Comparison of ENCODE assay signal across 7 cellular contexts in the genomic region with DNA sequence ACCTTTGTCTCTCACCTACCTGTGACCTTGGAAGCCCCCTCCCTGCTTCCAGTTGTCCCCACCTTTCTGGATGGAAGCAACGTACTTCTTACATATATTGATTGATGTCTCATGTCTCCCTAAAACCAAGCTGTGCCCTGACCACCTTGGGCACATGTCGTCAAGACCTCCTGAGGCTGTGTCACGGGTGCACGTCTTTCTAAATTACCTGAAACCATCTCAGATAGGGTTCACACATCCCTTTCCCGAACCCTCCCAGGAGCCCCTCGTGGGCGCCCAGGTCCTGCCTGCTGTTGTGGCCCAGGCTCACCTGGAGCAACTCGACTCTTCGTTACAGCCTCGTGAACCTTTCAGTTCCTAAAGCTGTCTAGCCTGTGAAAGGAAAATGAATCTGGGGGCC. TPM values are rescaled to one million over a fixed set of nuclear protein-coding genes. Genes with fewer than 3 reads are reported as not detected.
A peak's percentile ranks its signal among the peaks of the same experiment; 100 is the strongest.
DNase-seq lines count a peak whose midpoint lies in the region; TF ChIP-seq lines count a peak whose summit lies in the region.
"Not testable (repeated sequence)": the region's sequence is repeated elsewhere in the genome, so short reads cannot be mapped to it uniquely, and the experiment has no call there.

No MANE protein-coding gene starts in this region.

- H3K9me3 ChIP-seq in Caco-2; SU-DHL-6 (ENCODE audit: insufficient read depth, low read length): not testable (repeated sequence)

- not testable (repeated sequence) for H3F3A ChIP-seq in SU-DHL-6 (ENCODE audit: insufficient read depth)

- H3K4me3 Mint-ChIP-seq in Caco-2 (ENCODE audit: unreplicated experiment) = peak overlapping the region; percentile 92
- peak overlapping the region; percentile 94; the same call in 1 of the 2 replicates for H3K4me3 Mint-ChIP-seq in HFFc6
- H3K4me3 Mint-ChIP-seq in activated T-helper 2 cell treated with anti-CD3 and anti-CD28 coated beads, Interferon-gamma antibody, Interleukin-2, Interleukin-4, amounts not matched to agents 10 μg/mL and 5 μg/mL and 100 μg/mL, durations not matched to agents 14 hours and 24 hours and 36 hours (ENCODE audit: low read depth) = peak overlapping the region; percentile 13

- H3K9ac ChIP-seq in SU-DHL-6 (ENCODE audit: low read length) = peak overlapping the region; percentile 54
- H3K9ac ChIP-seq in mesendoderm (ENCODE audit: low read length) = not testable (repeated sequence)

- not testable (repeated sequence) for H2BK120ac ChIP-seq in mesendoderm (ENCODE audit: low read depth, low read length)

- POLR2A ChIA-PET in Caco-2 (lab: Charles Lee) = not testable (repeated sequence)

- not testable (repeated sequence) for H2BK5ac ChIP-seq in mesendoderm (ENCODE audit: low read length)

- not testable (repeated sequence) for BruUV-seq in Caco-2 (replicated peaks; lab: Mats Ljungman, UMichigan)

- not testable (repeated sequence) for DNase-seq in Caco-2; HFFc6; activated T-helper 2 cell treated with anti-CD3 and anti-CD28 coated beads, Interferon-gamma antibody, Interleukin-2, Interleukin-4, amounts not matched to agents 10 μg/mL and 5 μg/mL and 100 μg/mL, durations not matched to agents 14 hours and 24 hours and 36 hours (ENCODE audit: low spot score); coronary artery (ENCODE audit: low spot score); mesendoderm; skeletal muscle cell (ENCODE audit: low read depth)

- not testable (repeated sequence) for H2AK5ac ChIP-seq in mesendoderm (ENCODE audit: low read length)

- not testable (repeated sequence) for H3K4me1 ChIP-seq in Caco-2; mesendoderm (ENCODE audit: control insufficient read depth, low read depth, low read length)

- H3K36me3 Mint-ChIP-seq in Caco-2 (ENCODE audit: insufficient read depth, unreplicated experiment); HFFc6 (ENCODE audit: low read depth): not testable (repeated sequence)
- peaks cover 20% of the 10 kb centered on the region for H3K36me3 Mint-ChIP-seq in activated T-helper 2 cell treated with anti-CD3 and anti-CD28 coated beads, Interferon-gamma antibody, Interleukin-2, Interleukin-4, amounts not matched to agents 10 μg/mL and 5 μg/mL and 100 μg/mL, durations not matched to agents 14 hours and 24 hours and 36 hours (ENCODE audit: low read depth)

- peaks cover 11% of the 10 kb centered on the region for H3K4me1 Mint-ChIP-seq in Caco-2 (ENCODE audit: low read depth, unreplicated experiment)
- H3K4me1 Mint-ChIP-seq in HFFc6 (ENCODE audit: low read depth) = not testable (repeated sequence)
- H3K4me1 Mint-ChIP-seq in activated T-helper 2 cell treated with anti-CD3 and anti-CD28 coated beads, Interferon-gamma antibody, Interleukin-2, Interleukin-4, amounts not matched to agents 10 μg/mL and 5 μg/mL and 100 μg/mL, durations not matched to agents 14 hours and 24 hours and 36 hours (ENCODE audit: low read depth) = peaks cover 12% of the 10 kb centered on the region

- not testable (repeated sequence) for H3K27ac ChIP-seq in SU-DHL-6 (ENCODE audit: low read depth, low read length); coronary artery; mesendoderm (ENCODE audit: low read depth, low read length)

- not testable (repeated sequence) for H3K9me3 Mint-ChIP-seq in Caco-2 (ENCODE audit: unreplicated experiment); HFFc6; activated T-helper 2 cell treated with anti-CD3 and anti-CD28 coated beads, Interferon-gamma antibody, Interleukin-2, Interleukin-4, amounts not matched to agents 10 μg/mL and 5 μg/mL and 100 μg/mL, durations not matched to agents 14 hours and 24 hours and 36 hours

- not testable (repeated sequence) for H3K23ac ChIP-seq in mesendoderm (ENCODE audit: low read length)

- not testable (repeated sequence) for H4K20me1 ChIP-seq in SU-DHL-6 (ENCODE audit: low read depth, low read length)

- not testable (repeated sequence) for H2AFZ ChIP-seq in SU-DHL-6 (ENCODE audit: low read depth, low read length, severe bottlenecking)

- CTCF ChIA-PET in Caco-2 (lab: Charles Lee) = not testable (repeated sequence)

- H3K27me3 Mint-ChIP-seq in Caco-2 (ENCODE audit: insufficient read depth, unreplicated experiment); HFFc6 (ENCODE audit: insufficient read depth); activated T-helper 2 cell treated with anti-CD3 and anti-CD28 coated beads, Interferon-gamma antibody, Interleukin-2, Interleukin-4, amounts not matched to agents 10 μg/mL and 5 μg/mL and 100 μg/mL, durations not matched to agents 14 hours and 24 hours and 36 hours (ENCODE audit: low read depth): not testable (repeated sequence)

- not testable (repeated sequence) for TF ChIP-seq CTCF in Caco-2 (IDR thresholded peaks at IDR 0.05; ENCODE audit: insufficient read depth in 1 of 2, low read depth in 1 of 2, low read length in 1 of 2, severe bottlenecking in 1 of 2, unreplicated experiment in 1 of 2); HFFc6 (IDR thresholded peaks at IDR 0.05); SU-DHL-6 (IDR thresholded peaks at IDR 0.05; ENCODE audit: insufficient read depth, low read length, poor library complexity, severe bottlenecking); coronary artery (IDR thresholded peaks at IDR 0.05)

- peak overlapping the region; percentile 67 for H3K56ac ChIP-seq in mesendoderm (ENCODE audit: low read length)

- H3K4ac ChIP-seq in mesendoderm (ENCODE audit: low read depth, low read length) = not testable (repeated sequence)

- not testable (repeated sequence) for H4K5ac ChIP-seq in mesendoderm (ENCODE audit: low read length)

- not testable (repeated sequence) for H3K18ac ChIP-seq in mesendoderm (ENCODE audit: low read length)

- peak overlapping the region; percentile 16; the same call in 1 of the 2 replicates for H3K4me3 ChIP-seq in Caco-2 (ENCODE audit: low read depth, low read length)
- peak overlapping the region; percentile 43 for H3K4me3 ChIP-seq in SU-DHL-6 (ENCODE audit: insufficient read depth, low read length, poor library complexity, severe bottlenecking)
- H3K4me3 ChIP-seq in coronary artery = peak overlapping the region; percentile 52
- not testable (repeated sequence) for H3K4me3 ChIP-seq in mesendoderm (ENCODE audit: low read length)
- peak overlapping the region; percentile 1 for H3K4me3 ChIP-seq in skeletal muscle cell (ENCODE audit: low read depth, low read length)

- not testable (repeated sequence) for H3K27me3 ChIP-seq in Caco-2 (replicated peaks; ENCODE audit: control insufficient read depth, insufficient read depth, low read length); SU-DHL-6 (ENCODE audit: low read length); mesendoderm (ENCODE audit: insufficient read depth, low read length, poor library complexity)

- intact Hi-C loops in Caco-2 (cut with micrococcal nuclease; ENCODE audit: unreplicated experiment); activated T-helper 2 cell treated with anti-CD3 and anti-CD28 coated beads, Interferon-gamma antibody, Interleukin-2, Interleukin-4, amounts not matched to agents 10 μg/mL and 5 μg/mL and 100 μg/mL, durations not matched to agents 14 hours and 24 hours and 36 hours (cut with micrococcal nuclease): not testable (repeated sequence)

- H3K36me3 ChIP-seq in Caco-2 (ENCODE audit: control insufficient read depth, insufficient read depth, low read length); SU-DHL-6 (ENCODE audit: low read length); mesendoderm (ENCODE audit: control insufficient read depth, insufficient read depth, low read length): not testable (repeated sequence)

- H2BK15ac ChIP-seq in mesendoderm (replicated peaks; ENCODE audit: low read depth) = not testable (repeated sequence)

- peak overlapping the region; percentile 49 for H3K4me2 ChIP-seq in SU-DHL-6 (ENCODE audit: low read depth, low read length, poor library complexity, severe bottlenecking)
- not testable (repeated sequence) for H3K4me2 ChIP-seq in mesendoderm (ENCODE audit: low read length)

- H3K79me2 ChIP-seq in SU-DHL-6 (ENCODE audit: insufficient read depth, low read length); mesendoderm (ENCODE audit: control insufficient read depth, insufficient read depth, low read length): not testable (repeated sequence)

- H3K9me2 ChIP-seq in SU-DHL-6 (replicated peaks; ENCODE audit: insufficient read depth, low read length) = not testable (repeated sequence)

- H4K8ac ChIP-seq in mesendoderm (ENCODE audit: low read depth, low read length) = not testable (repeated sequence)

- WGBS in mesendoderm (ENCODE audit: extremely low coverage, insufficient coverage, low lambda C conversion rate) = no CpG with 5 or more reads among the region's 10 CpGs

- H3K27ac Mint-ChIP-seq in Caco-2 (ENCODE audit: unreplicated experiment); HFFc6; activated T-helper 2 cell treated with anti-CD3 and anti-CD28 coated beads, Interferon-gamma antibody, Interleukin-2, Interleukin-4, amounts not matched to agents 10 μg/mL and 5 μg/mL and 100 μg/mL, durations not matched to agents 14 hours and 24 hours and 36 hours: not testable (repeated sequence)

- H3K79me1 ChIP-seq in mesendoderm (ENCODE audit: low read length) = not testable (repeated sequence)

RNA-seq across cellular contexts. Expression of gene RABL2A, which starts 1.2 kb away (rescaled TPM):
- 15.2 and 16.6 TPM in 2 replicates for total RNA-seq in Caco-2 (2022)
- total RNA-seq in HFFc6 (2021; fragmentation: NEBNext Ultra II Directional; extraction: Animal tissue kit (Norgen Biotek cat#: 25700)) = 1 to 10 TPM; 3.7 to 6.5 (median 5.5) TPM
- 25.3 and 27.0 TPM in 2 replicates for total RNA-seq in activated T-helper 2 cell treated with anti-CD3 and anti-CD28 coated beads, Interferon-gamma antibody, Interleukin-2, Interleukin-4, amounts not matched to agents 10 μg/mL and 5 μg/mL and 100 μg/mL, durations not matched to agents 14 hours and 24 hours and 36 hours
- 3.0 TPM for polyA plus RNA-seq in mesendoderm (2013, experiment 1 of 2)
- 3.0 TPM for polyA plus RNA-seq in mesendoderm (2013, experiment 2 of 2)

Comparison
In these comparisons a context has a peak if more than half of its experiments do, and no peak if none do; other contexts are left out.
1. H3K4me3 Mint-ChIP-seq: peak in every context shown above with its lines; median percentile 94 in HFFc6; 92 in Caco-2; 13 in activated T-helper 2 cell treated with anti-CD3 and anti-CD28 coated beads, Interferon-gamma antibody, Interleukin-2, Interleukin-4, amounts not matched to agents 10 μg/mL and 5 μg/mL and 100 μg/mL, durations not matched to agents 14 hours and 24 hours and 36 hours.